ENCODE assay signal across 24 cellular contexts in the genomic region with DNA sequence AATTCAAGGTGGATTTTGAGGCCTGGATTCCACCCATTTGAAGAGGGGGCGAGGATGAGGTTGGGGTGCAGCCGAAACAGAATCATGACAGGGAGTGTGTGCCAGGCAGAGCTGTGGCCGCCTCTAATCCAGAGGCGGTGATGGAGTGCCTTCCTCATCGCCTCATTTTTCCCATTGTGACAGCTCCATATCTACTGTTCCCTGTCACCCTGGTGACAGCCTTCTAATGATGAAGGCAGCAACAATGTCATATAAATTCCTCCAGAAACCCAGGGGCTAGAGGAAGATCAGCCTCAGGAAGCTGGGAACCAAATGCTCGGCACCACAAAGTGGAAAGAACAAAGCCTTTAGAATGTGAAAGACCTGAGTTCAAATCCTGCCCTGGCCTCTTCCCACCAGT. TPM values are rescaled to one million over a fixed set of nuclear protein-coding genes. Genes with fewer than 3 reads are reported as not detected.
"Had no signal": no experiment of that assay in that cellular context is flagged by ENCODE, and none has a peak within 500 bp of the region (broad histone marks: within the 10 kb centered on the region; RNA-seq: fewer than 3 reads in every experiment).

No MANE protein-coding gene starts in this region.

- FAIRE-seq: endometrium had no signal

- H3K27me3 ChIP-seq: colonic mucosa, gastroesophageal sphincter, hepatocyte, left lung had no signal

- H2AFZ ChIP-seq: hepatocyte had no signal

- H3K4me1 ChIP-seq: colonic mucosa, heart left ventricle, left lung, lower lobe of right lung had no signal

- H3K4me3 ChIP-seq: colonic mucosa, esophagus squamous epithelium, gastroesophageal sphincter, heart left ventricle, hepatocyte, left lung, lower lobe of right lung, mucosa of descending colon had no signal

- H3K4me2 ChIP-seq: hepatocyte had no signal

- H3K36me3 ChIP-seq: colonic mucosa, esophagus squamous epithelium, gastroesophageal sphincter, heart left ventricle, left lung, lower lobe of right lung had no signal

- H3K79me2 ChIP-seq: hepatocyte had no signal

- ATAC-seq: effector memory CD8-positive, alpha-beta T cell; esophagus mucosa; gastroesophageal sphincter; heart left ventricle; left cardiac atrium; left lung; left ventricle myocardium superior; lower lobe of right lung; mucosa of descending colon had no signal

- H3K9me3 ChIP-seq: colonic mucosa, esophagus squamous epithelium, gastroesophageal sphincter, left lung, lower lobe of right lung, mucosa of descending colon had no signal

- DNase-seq: colonic mucosa; cortex of kidney; effector CD8-positive, alpha-beta T cell; effector memory CD8-positive, alpha-beta T cell; endodermal cell; erythroblast; esophagus squamous epithelium; foreskin fibroblast; foreskin melanocyte; heart left ventricle; hypothalamus; immature natural killer cell; islet precursor cell; left cardiac atrium; left lung; left ventricle myocardium superior; lower lobe of right lung; mesenchymal stem cell; mucosa of descending colon had no signal

- H3K27ac ChIP-seq: colonic mucosa, epithelial cell of prostate, esophagus squamous epithelium, gastroesophageal sphincter, heart left ventricle, hepatocyte, left lung, lower lobe of right lung had no signal

RNA-seq across cellular contexts. Expression of a gene that starts 42.0 kb away (rescaled TPM):
- polyA plus RNA-seq: immature natural killer cell had no signal
